Comparison of ENCODE assay signal across 20 cellular contexts in the genomic region with DNA sequence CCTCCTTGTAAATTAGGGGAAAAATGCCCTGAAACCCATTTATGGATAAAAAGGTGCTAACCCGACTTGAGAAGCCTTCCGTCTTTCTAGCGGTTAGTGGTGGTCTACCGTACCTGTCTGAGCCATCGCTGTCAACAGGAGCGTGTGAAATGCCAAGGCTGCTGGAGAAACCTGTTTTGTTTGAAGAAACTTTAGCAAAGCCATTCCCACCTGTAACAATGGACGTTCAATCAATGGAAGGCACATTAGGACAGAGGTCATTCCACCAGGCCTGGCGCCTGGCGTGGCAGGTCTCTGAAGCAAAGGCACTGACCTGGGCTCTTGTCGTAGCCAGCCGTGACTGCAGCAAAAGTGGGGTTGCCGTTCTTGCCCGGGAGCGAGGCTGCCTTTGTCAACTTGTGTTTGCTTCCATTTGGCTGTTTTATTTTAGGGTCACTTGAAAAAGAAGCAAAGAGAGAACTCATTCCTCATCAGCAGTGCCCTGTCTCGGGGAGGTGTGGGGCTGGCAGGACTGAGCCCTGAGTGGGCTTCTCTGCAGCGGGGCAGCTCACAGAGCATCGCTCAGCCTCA. TPM values are rescaled to one million over a fixed set of nuclear protein-coding genes. Genes with fewer than 3 reads are reported as not detected.
DNase-seq lines count a peak whose midpoint lies in the region; ATAC-seq and TF ChIP-seq lines count a peak whose summit lies in the region.
"Had no signal": no experiment of that assay in that cellular context is flagged by ENCODE, and none has a peak within 500 bp of the region (broad histone marks: within the 10 kb centered on the region; RNA-seq: fewer than 3 reads in every experiment).

No MANE protein-coding gene starts in this region.

- CTCF ChIA-PET in CD8-positive, alpha-beta memory T cell (lab: Charles Lee): no interaction called here

- peaks cover 54% of the 10 kb centered on the region for H3K36me3 Mint-ChIP-seq in activated CD4-positive, alpha-beta T cell treated with anti-CD3 and anti-CD28 coated beads, Interleukin-2, amount 10 ng/mL, durations not matched to agents 24 days and 14 days (ENCODE audit: low read depth)
- peaks cover 0 to 95% (median 21%) of the 10 kb centered on the region in 3 donors for H3K36me3 Mint-ChIP-seq in CD8-positive, alpha-beta memory T cell
- peaks cover 25% of the 10 kb centered on the region for H3K36me3 Mint-ChIP-seq in activated naive CD8-positive, alpha-beta T cell treated with anti-CD3 and anti-CD28 coated beads, Interleukin-2, amount 10 ng/mL, durations not matched to agents 7 days and 5 days
- peaks cover 17% of the 10 kb centered on the region for H3K36me3 Mint-ChIP-seq in neural crest cell (ENCODE audit: low read depth)

- H3K36me3 ChIP-seq in CD8-positive, alpha-beta memory T cell (ENCODE audit: insufficient read depth, low read length): peaks cover 25% of the 10 kb centered on the region
- H3K36me3 ChIP-seq in spleen: peaks cover 10 to 100% (median 96%) of the 10 kb centered on the region in 6 donors

- DNase-seq in activated CD4-positive, alpha-beta T cell treated with anti-CD3 and anti-CD28 coated beads, Interleukin-2, amount 10 ng/mL, durations not matched to agents 24 days and 14 days: peak; percentile 58
- no peak for DNase-seq in activated CD4-positive, alpha-beta T cell treated with anti-CD3 and anti-CD28 coated beads for 48 hours
- no peak for DNase-seq in CD8-positive, alpha-beta memory T cell
- DNase-seq in activated naive CD8-positive, alpha-beta T cell treated with anti-CD3 and anti-CD28 coated beads, Interleukin-2, amount 10 ng/mL, durations not matched to agents 7 days and 5 days: no peak
- DNase-seq in neural crest cell (ENCODE audit: low read depth, low spot score) (no peak), spleen (no peak), KG1 (lab: John Stamatoyannopoulos, UW) (no peak)
- DNase-seq: DMS79 treated with DMSO at 0.1 percent for 48 hours, GM23248, MG63, NCI-H2171 treated with DMSO at 0.1 percent for 48 hours, SIG-M5, T1000, testis had no signal

- H3K27me3 Mint-ChIP-seq in activated CD4-positive, alpha-beta T cell treated with anti-CD3 and anti-CD28 coated beads, Interleukin-2, amount 10 ng/mL, durations not matched to agents 24 days and 14 days: no peaks in the 10 kb centered on the region
- peaks cover 0 to 4% of the 10 kb centered on the region in 2 donors for H3K27me3 Mint-ChIP-seq in CD8-positive, alpha-beta memory T cell
- H3K27me3 Mint-ChIP-seq in activated naive CD8-positive, alpha-beta T cell treated with anti-CD3 and anti-CD28 coated beads, Interleukin-2, amount 10 ng/mL, durations not matched to agents 7 days and 5 days: no peaks in the 10 kb centered on the region
- H3K27me3 Mint-ChIP-seq in neural crest cell (ENCODE audit: low read depth): no peaks in the 10 kb centered on the region

- peak overlapping the region; percentile 72 for H3K4me3 Mint-ChIP-seq in activated CD4-positive, alpha-beta T cell treated with anti-CD3 and anti-CD28 coated beads, Interleukin-2, amount 10 ng/mL, durations not matched to agents 24 days and 14 days
- peak overlapping the region; percentile 60 to 77 (median 72) for H3K4me3 Mint-ChIP-seq in CD8-positive, alpha-beta memory T cell
- peak overlapping the region; percentile 59 for H3K4me3 Mint-ChIP-seq in activated naive CD8-positive, alpha-beta T cell treated with anti-CD3 and anti-CD28 coated beads, Interleukin-2, amount 10 ng/mL, durations not matched to agents 7 days and 5 days
- no peak overlapping the region for H3K4me3 Mint-ChIP-seq in neural crest cell
- H3K4me3 Mint-ChIP-seq: CD14-positive monocyte had no signal

- H3K27me3 ChIP-seq in CD8-positive, alpha-beta memory T cell (ENCODE audit: insufficient read depth, low read length, poor library complexity, severe bottlenecking): no peaks in the 10 kb centered on the region
- no peaks in the 10 kb centered on the region for H3K27me3 ChIP-seq in spleen (replicated peaks in 1 of 7)
- H3K27me3 ChIP-seq: ascending aorta, MG63, testis had no signal

- TF ChIP-seq POLR2A in spleen (IDR thresholded peaks at IDR 0.05): no peak

- H3K4me3 ChIP-seq in CD8-positive, alpha-beta memory T cell (ENCODE audit: low read length): no peak overlapping the region
- H3K4me3 ChIP-seq in spleen: no peak overlapping the region
- H3K4me3 ChIP-seq: A549, ascending aorta, GM23248, lung, MG63, testis had no signal

- TF ChIP-seq CTCF in neural crest cell (conservative IDR thresholded peaks at IDR 0.05): no peak
- TF ChIP-seq CTCF in spleen (IDR thresholded peaks at IDR 0.05 in 8 of 11, conservative IDR thresholded peaks at IDR 0.05 in 3 of 11): no peak

- intact Hi-C loops in activated CD4-positive, alpha-beta T cell treated with anti-CD3 and anti-CD28 coated beads, Interleukin-2, amount 10 ng/mL, durations not matched to agents 24 days and 14 days (cut with micrococcal nuclease): no loop called here
- intact Hi-C loops in spleen (cut with DNase I; ENCODE audit: low total_unique reads): no loop called here

- no peaks in the 10 kb centered on the region for H3K9me3 ChIP-seq in CD8-positive, alpha-beta memory T cell (ENCODE audit: low read length)
- no peaks in the 10 kb centered on the region for H3K9me3 ChIP-seq in spleen
- H3K9me3 ChIP-seq: A549, ascending aorta, MG63, testis had no signal

- peaks cover 31% of the 10 kb centered on the region for H3K4me1 ChIP-seq in CD8-positive, alpha-beta memory T cell (ENCODE audit: insufficient read depth, low read length)
- peaks cover 0 to 28% (median 5%) of the 10 kb centered on the region in 6 donors for H3K4me1 ChIP-seq in spleen
- H3K4me1 ChIP-seq: A549, ascending aorta had no signal

- WGBS in spleen, 5 donors: 95 to 99% (median 97%) methylated on average over 17 of the region's 17 CpGs

- H3K4me1 Mint-ChIP-seq in activated CD4-positive, alpha-beta T cell treated with anti-CD3 and anti-CD28 coated beads, Interleukin-2, amount 10 ng/mL, durations not matched to agents 24 days and 14 days: peaks cover 25% of the 10 kb centered on the region
- peaks cover 26 to 43% (median 35%) of the 10 kb centered on the region in 3 donors for H3K4me1 Mint-ChIP-seq in CD8-positive, alpha-beta memory T cell
- peaks cover 29% of the 10 kb centered on the region for H3K4me1 Mint-ChIP-seq in activated naive CD8-positive, alpha-beta T cell treated with anti-CD3 and anti-CD28 coated beads, Interleukin-2, amount 10 ng/mL, durations not matched to agents 7 days and 5 days
- H3K4me1 Mint-ChIP-seq in neural crest cell: peaks cover 9% of the 10 kb centered on the region

- peak overlapping the region; percentile 25 for H3K27ac ChIP-seq in CD8-positive, alpha-beta memory T cell (ENCODE audit: low read depth, low read length)
- peak overlapping the region in 3 of 8 donors; percentile 46 to 69 (median 49) for H3K27ac ChIP-seq in spleen
- H3K27ac ChIP-seq: A549, ascending aorta, GM23248, testis had no signal

- H3K9me3 Mint-ChIP-seq in activated CD4-positive, alpha-beta T cell treated with anti-CD3 and anti-CD28 coated beads, Interleukin-2, amount 10 ng/mL, durations not matched to agents 24 days and 14 days: no peaks in the 10 kb centered on the region
- no peaks in the 10 kb centered on the region for H3K9me3 Mint-ChIP-seq in CD8-positive, alpha-beta memory T cell
- no peaks in the 10 kb centered on the region for H3K9me3 Mint-ChIP-seq in activated naive CD8-positive, alpha-beta T cell treated with anti-CD3 and anti-CD28 coated beads, Interleukin-2, amount 10 ng/mL, durations not matched to agents 7 days and 5 days
- no peaks in the 10 kb centered on the region for H3K9me3 Mint-ChIP-seq in neural crest cell
- H3K9me3 Mint-ChIP-seq: CD14-positive monocyte had no signal

- ATAC-seq in activated naive CD8-positive, alpha-beta T cell treated with anti-CD3 and anti-CD28 coated beads, Interleukin-2, amount 10 ng/mL, durations not matched to agents 7 days and 5 days (ENCODE audit: low read depth): peak; percentile 26
- ATAC-seq in HG02678 (IDR thresholded peaks at IDR 0.05; ENCODE audit: unreplicated experiment): no peak
- ATAC-seq: A549, HepG2 had no signal

- POLR2A ChIA-PET in CD8-positive, alpha-beta memory T cell (lab: Charles Lee): interaction anchor here (0.9 kb wide), 1 partner anchor 10 kb away, joined by 3 read pairs; no protein-coding TSS in a partner anchor
- POLR2A ChIA-PET in activated naive CD8-positive, alpha-beta T cell treated with anti-CD3 and anti-CD28 coated beads, Interleukin-2, amount 10 ng/mL, durations not matched to agents 7 days and 5 days (lab: Charles Lee): no interaction called here

- H3K27ac Mint-ChIP-seq in activated CD4-positive, alpha-beta T cell treated with anti-CD3 and anti-CD28 coated beads, Interleukin-2, amount 10 ng/mL, durations not matched to agents 24 days and 14 days: peak overlapping the region; percentile 82
- peak overlapping the region; percentile 77 to 97 (median 92) for H3K27ac Mint-ChIP-seq in CD8-positive, alpha-beta memory T cell
- peak overlapping the region; percentile 95 for H3K27ac Mint-ChIP-seq in activated naive CD8-positive, alpha-beta T cell treated with anti-CD3 and anti-CD28 coated beads, Interleukin-2, amount 10 ng/mL, durations not matched to agents 7 days and 5 days
- H3K27ac Mint-ChIP-seq in neural crest cell (ENCODE audit: unreplicated experiment): peak overlapping the region; percentile 88

RNA-seq across cellular contexts. Expression of a gene that starts 47.2 kb away (rescaled TPM):
- 240 and 242 TPM in 2 replicates for total RNA-seq in activated CD4-positive, alpha-beta T cell treated with anti-CD3 and anti-CD28 coated beads, Interleukin-2, amount 10 ng/mL, durations not matched to agents 24 days and 14 days
- 100 to 1,000 TPM; 180 to 197 TPM for total RNA-seq in CD8-positive, alpha-beta memory T cell
- 184 TPM for polyA plus RNA-seq in CD8-positive, alpha-beta memory T cell
- total RNA-seq in activated naive CD8-positive, alpha-beta T cell treated with anti-CD3 and anti-CD28 coated beads, Interleukin-2, amount 10 ng/mL, durations not matched to agents 7 days and 5 days: 100 to 1,000 TPM; 350 to 367 TPM
- 2.4 and 2.8 TPM in 2 replicates for total RNA-seq in neural crest cell
- total RNA-seq in spleen: 10 to 100 TPM; 49.9 to 96.1 (median 81.3) TPM
- polyA plus RNA-seq in spleen: 10 to 100 TPM; 35.2 to 50.4 (median 49.2) TPM
- total RNA-seq: GM23248 had no signal
- polyA plus RNA-seq: GM23248 had no signal

Comparison
In these comparisons a context has a peak if more than half of its experiments do, and no peak if none do; other contexts are left out.
1. RNA of a gene that starts 47.2 kb away (total RNA-seq): 350 to 367 TPM in activated naive CD8-positive, alpha-beta T cell treated with anti-CD3 and anti-CD28 coated beads, Interleukin-2, amount 10 ng/mL, durations not matched to agents 7 days and 5 days, 240 to 242 TPM in activated CD4-positive, alpha-beta T cell treated with anti-CD3 and anti-CD28 coated beads, Interleukin-2, amount 10 ng/mL, durations not matched to agents 24 days and 14 days, 180 to 197 TPM in CD8-positive, alpha-beta memory T cell and 49.9 to 96.1 TPM in spleen; 2.4 to 2.8 TPM in neural crest cell; every median in the first group is over 10 times any median in the second.
2. Peak in every context shown above with its lines, with median percentiles within 50 percentile points of each other: H3K27ac Mint-ChIP-seq.